12 cellular contexts compared by ENCODE assay signal in genomic region chr7:142812437-142813215, GRCh38. TPM values are rescaled to one million over a fixed set of nuclear protein-coding genes. Genes with fewer than 3 reads are reported as not detected.
DNase-seq lines count a peak whose midpoint lies in the region; ATAC-seq and TF ChIP-seq lines count a peak whose summit lies in the region.
"Had no signal": no experiment of that assay in that cellular context is flagged by ENCODE, and none has a peak within 500 bp of the region (broad histone marks: within the 10 kb centered on the region; RNA-seq: fewer than 3 reads in every experiment).

No MANE protein-coding gene starts in this region.

- no peak for ATAC-seq in CD4-positive, alpha-beta T cell (ENCODE audit: poor library complexity)
- no peak for ATAC-seq in T-helper 17 cell
- ATAC-seq in GM18502 (IDR thresholded peaks at IDR 0.05; ENCODE audit: poor library complexity, unreplicated experiment) = no peak
- no peak for ATAC-seq in HG03432 (IDR thresholded peaks at IDR 0.05; ENCODE audit: unreplicated experiment)
- ATAC-seq in GM18517 (IDR thresholded peaks at IDR 0.05; ENCODE audit: unreplicated experiment) = no peak

- peak overlapping the region; percentile 98 for H3K27ac Mint-ChIP-seq in CD4-positive, alpha-beta T cell
- peak overlapping the region; percentile 100 for H3K27ac Mint-ChIP-seq in T-helper 17 cell

- peaks cover 16% of the 10 kb centered on the region for H3K36me3 Mint-ChIP-seq in CD4-positive, alpha-beta T cell (ENCODE audit: low read depth)
- peaks cover 10% of the 10 kb centered on the region for H3K36me3 Mint-ChIP-seq in T-helper 17 cell (ENCODE audit: low read depth)

- intact Hi-C loops in CD4-positive, alpha-beta T cell (cut with DNase I, micrococcal nuclease) = loop anchor here (2.0 to 10.0 kb wide), 11 partner anchors 20 to 838 kb away; partner anchors contain the start of gene TAS2R38 (in 1 of the 2)

- H3K4me3 Mint-ChIP-seq in CD4-positive, alpha-beta T cell = peak overlapping the region; percentile 75
- H3K4me3 Mint-ChIP-seq in T-helper 17 cell = peak overlapping the region; percentile 85

- TF ChIP-seq CTCF in CD4-positive, alpha-beta T cell (IDR thresholded peaks at IDR 0.05) = no peak
- TF ChIP-seq CTCF in HEK293 (tag by site-specific recombination; IDR thresholded peaks at IDR 0.05) = no peak

- H3K27me3 Mint-ChIP-seq in CD4-positive, alpha-beta T cell = no peaks in the 10 kb centered on the region
- peaks cover 5% of the 10 kb centered on the region for H3K27me3 Mint-ChIP-seq in T-helper 17 cell

- H3K9me3 ChIP-seq in CD4-positive, alpha-beta T cell (ENCODE audit: control insufficient read depth, low read length) = no peaks in the 10 kb centered on the region
- H3K9me3 ChIP-seq in HEK293 (ENCODE audit: control insufficient read depth, insufficient read depth, low read depth, low read length) (no peaks in the 10 kb centered on the region), T-helper 17 cell (ENCODE audit: control insufficient read depth, low read length, poor library complexity, severe bottlenecking) (no peaks in the 10 kb centered on the region)

- no peaks in the 10 kb centered on the region for H3K36me3 ChIP-seq in HEK293 (ENCODE audit: control insufficient read depth in 2 of 2, insufficient read depth in 1 of 2, low read length in 2 of 2)

- peak overlapping the region; percentile 99 for H3K27ac ChIP-seq in CD4-positive, alpha-beta T cell (ENCODE audit: low read depth, low read length)
- H3K27ac ChIP-seq in HEK293 (ENCODE audit: extremely low read depth, low read depth, low read length) = no peak overlapping the region

- H3K27me3 ChIP-seq in CD4-positive, alpha-beta T cell (ENCODE audit: control insufficient read depth, insufficient read depth, low read length) = no peaks in the 10 kb centered on the region

- no peak overlapping the region for H3K4me3 ChIP-seq in HEK293 (ENCODE audit: low read depth, low read length)

- H3K4me1 ChIP-seq in HEK293 (ENCODE audit: control insufficient read depth, insufficient read depth, low read length) = no peaks in the 10 kb centered on the region

- DNase-seq in CD4-positive, alpha-beta T cell = peak in 1 of 10 experiments; percentile 26
- DNase-seq in T-helper 17 cell = no peak
- peak; percentile 17 for DNase-seq in iPS-NIHi7 (ENCODE audit: extremely low spot score)
- no peak for DNase-seq in medulla oblongata (ENCODE audit: extremely low spot score)
- DNase-seq: activated CD4-positive, alpha-beta T cell treated with anti-CD3 and anti-CD28 coated beads, Interleukin-2, amount 50 U/mL, for 4 hours; SHP77 treated with DMSO at 0.1 percent for 48 hours had no signal

- H3K4me1 Mint-ChIP-seq in CD4-positive, alpha-beta T cell (ENCODE audit: low read depth) = peaks cover 92% of the 10 kb centered on the region
- H3K4me1 Mint-ChIP-seq in T-helper 17 cell = peaks cover 73% of the 10 kb centered on the region

- CTCF ChIA-PET in CD4-positive, alpha-beta T cell (lab: Charles Lee) = interaction anchor here (0.6 to 7.2 kb wide), 10 partner anchors 18 to 568 kb away, joined by 3 to 135 read pairs (median 4); no protein-coding TSS in a partner anchor
- CTCF ChIA-PET in HEK293 (lab: Yijun Ruan, JAX) = interaction anchor here (0.6 to 5.0 kb wide), 15 partner anchors 9 to 321 kb away, joined by 3 to 46 read pairs (median 4); no protein-coding TSS in a partner anchor

- H3K9me3 Mint-ChIP-seq in CD4-positive, alpha-beta T cell = no peaks in the 10 kb centered on the region

- POLR2A ChIA-PET in CD4-positive, alpha-beta T cell (lab: Charles Lee) = interaction anchor here (0.7 to 30.9 kb wide), 21 partner anchors 8 to 507 kb away, joined by 3 to 5733 read pairs (median 13); partner anchors contain the start of gene EPHB6
- POLR2A ChIA-PET in HEK293 (lab: Yijun Ruan, JAX) = no interaction called here

TF ChIP-seq in HEK293, 187 proteins besides CTCF, POLR2A, EP300 and RAD21:
- TF ChIP-seq HOXD13 (CRISPR knock-in tag; IDR thresholded peaks at IDR 0.05; ENCODE audit: borderline replicate concordance) = no peak
- TF ChIP-seq KLF1 (tag by site-specific recombination; IDR thresholded peaks at IDR 0.05) = 0 out of 2 replicates have a peak, but pooled peaks have one; percentile 34

RNA-seq across cellular contexts. Expression of gene PRSS2, which starts 41.9 kb away (rescaled TPM):
- total RNA-seq in CD4-positive, alpha-beta T cell = not detected
- not detected for total RNA-seq in T-helper 17 cell
- total RNA-seq: bronchial epithelial cell, IMR-90 had no signal

RNA-seq across cellular contexts. Expression of gene EPHB6, which starts 42.2 kb away (rescaled TPM):
- 10 to 100 TPM; 50.7 to 55.8 TPM for total RNA-seq in CD4-positive, alpha-beta T cell
- 10 to 100 TPM; 52.3 to 59.9 TPM for total RNA-seq in T-helper 17 cell
